In genomic region chr3:195154793-195155535, GRCh38 we compare ENCODE assay signal across 1 cellular context.
TF ChIP-seq lines count a peak whose summit lies in the region.

No MANE protein-coding gene starts in this region.

TF ChIP-seq in HepG2, 621 proteins besides CTCF, POLR2A, EP300 and RAD21 (continued from another document and continues in another):
- no peak for TF ChIP-seq FOXO4 (CRISPR knock-in tag; conservative IDR thresholded peaks at IDR 0.05)
- peak; percentile 82 for TF ChIP-seq ERF (CRISPR knock-in tag; IDR thresholded peaks at IDR 0.05)
- TF ChIP-seq POGZ (CRISPR knock-in tag; IDR thresholded peaks at IDR 0.05) = 0 out of 2 replicates have a peak, but pooled peaks have one; percentile 55
- no peak for TF ChIP-seq RBM22 (optimal IDR thresholded peaks at IDR 0.05; ENCODE audit: low read length)
- no peak for TF ChIP-seq ZNF101 (CRISPR knock-in tag; IDR thresholded peaks at IDR 0.05; ENCODE audit: borderline replicate concordance, low read depth)
- peak; percentile 96 for TF ChIP-seq TFE3 (CRISPR knock-in tag; IDR thresholded peaks at IDR 0.05)
- no peak for TF ChIP-seq ZNF256 (CRISPR knock-in tag; conservative IDR thresholded peaks at IDR 0.05)
- TF ChIP-seq ZNF142 (CRISPR knock-in tag; IDR thresholded peaks at IDR 0.05) = no peak
- no peak; the same call in 1 of the 2 replicates for TF ChIP-seq MIXL1 (CRISPR knock-in tag; IDR thresholded peaks at IDR 0.05)
- TF ChIP-seq ETV6 (CRISPR knock-in tag; conservative IDR thresholded peaks at IDR 0.05) = no peak
- TF ChIP-seq ZNF576 (CRISPR knock-in tag; IDR thresholded peaks at IDR 0.05) = no peak
- TF ChIP-seq SP5 (CRISPR knock-in tag; IDR thresholded peaks at IDR 0.05; ENCODE audit: borderline replicate concordance, low read depth) = peak; percentile 33; the same call in 1 of the 2 replicates
- no peak for TF ChIP-seq HNF1A (IDR thresholded peaks at IDR 0.05; ENCODE audit: low read depth)
- TF ChIP-seq HNF1A (CRISPR knock-in tag; IDR thresholded peaks at IDR 0.05; ENCODE audit: borderline replicate concordance) = peak; percentile 67; the same call in 1 of the 2 replicates
- 0 out of 2 replicates have a peak, but pooled peaks have one; percentile 53 for TF ChIP-seq ZHX1 (CRISPR knock-in tag; IDR thresholded peaks at IDR 0.05; ENCODE audit: low read depth)
- TF ChIP-seq ZNF577 (CRISPR knock-in tag; IDR thresholded peaks at IDR 0.05; ENCODE audit: borderline replicate concordance, low read depth) = no peak
- TF ChIP-seq DNMT3B (CRISPR knock-in tag; conservative IDR thresholded peaks at IDR 0.05) = peak; percentile 69; the same call in 1 of the 2 replicates
- 0 out of 2 replicates have a peak, but pooled peaks have one; percentile 45 for TF ChIP-seq ZSCAN25 (CRISPR knock-in tag; IDR thresholded peaks at IDR 0.05)
- TF ChIP-seq GPBP1L1 (CRISPR knock-in tag; IDR thresholded peaks at IDR 0.05) = no peak
- TF ChIP-seq ZMAT3 (CRISPR knock-in tag; conservative IDR thresholded peaks at IDR 0.05) = peak; percentile 21; the same call in 1 of the 2 replicates
- TF ChIP-seq ZNF207 (IDR thresholded peaks at IDR 0.05; ENCODE audit: borderline replicate concordance) = no peak
- TF ChIP-seq ZSCAN31 (CRISPR knock-in tag; IDR thresholded peaks at IDR 0.05; ENCODE audit: low read depth) = no peak
- TF ChIP-seq PRDM15 (CRISPR knock-in tag; IDR thresholded peaks at IDR 0.05) = no peak
- no peak for TF ChIP-seq RFX3 (CRISPR knock-in tag; IDR thresholded peaks at IDR 0.05)
- TF ChIP-seq ZNF235 (CRISPR knock-in tag; IDR thresholded peaks at IDR 0.05; ENCODE audit: borderline replicate concordance) = 0 out of 2 replicates have a peak, but pooled peaks have one; percentile 26
- TF ChIP-seq NFYC (CRISPR knock-in tag; IDR thresholded peaks at IDR 0.05) = no peak; the same call in 1 of the 2 replicates
- TF ChIP-seq ZNF205 (CRISPR knock-in tag; IDR thresholded peaks at IDR 0.05) = peak; percentile 41; the same call in 1 of the 2 replicates
- no peak for TF ChIP-seq SMAD1 (CRISPR knock-in tag; IDR thresholded peaks at IDR 0.05; ENCODE audit: borderline replicate concordance, low read depth)
- peak; percentile 84 for TF ChIP-seq SALL1 (CRISPR knock-in tag; IDR thresholded peaks at IDR 0.05)
- TF ChIP-seq SSRP1 (CRISPR knock-in tag; IDR thresholded peaks at IDR 0.05) = peak; percentile 22; the same call in 1 of the 2 replicates
